ENCODE assay signal across 13 cellular contexts in genomic region chr1:235986869-235987268, GRCh38.
DNase-seq lines count a peak whose midpoint lies in the region; ATAC-seq and TF ChIP-seq lines count a peak whose summit lies in the region.
"Had no signal": no experiment of that assay in that cellular context is flagged by ENCODE, and none has a peak within 500 bp of the region (broad histone marks: within the 10 kb centered on the region; RNA-seq: fewer than 3 reads in every experiment).

No MANE protein-coding gene starts in this region.

- peaks cover 59% of the 10 kb centered on the region for H3K36me3 ChIP-seq in adipocyte (ENCODE audit: control insufficient read depth, insufficient read depth, low read length, severe bottlenecking)
- H3K36me3 ChIP-seq in brain microvascular endothelial cell (replicated peaks), result peaks cover 13% of the 10 kb centered on the region

- H3K4me3 Mint-ChIP-seq in activated T-helper 2 cell treated with anti-CD3 and anti-CD28 coated beads, Interferon-gamma antibody, Interleukin-2, Interleukin-4, amounts not matched to agents 10 μg/mL and 5 μg/mL and 100 μg/mL, durations not matched to agents 14 hours and 24 hours and 36 hours (ENCODE audit: low read depth), result no peak overlapping the region
- H3K4me3 Mint-ChIP-seq: CD4-positive, CD25-positive, alpha-beta regulatory T cell; stimulated activated naive CD8-positive, alpha-beta T cell treated with anti-CD3 and anti-CD28 coated beads, Interleukin-15, amount 100 ng/mL, for 72 hours had no signal

- peaks cover 84% of the 10 kb centered on the region for H3K4me1 ChIP-seq in adipocyte (ENCODE audit: control insufficient read depth, insufficient read depth, low read length)

- peaks cover 2% of the 10 kb centered on the region for H3K4me1 Mint-ChIP-seq in activated T-helper 2 cell treated with anti-CD3 and anti-CD28 coated beads, Interferon-gamma antibody, Interleukin-2, Interleukin-4, amounts not matched to agents 10 μg/mL and 5 μg/mL and 100 μg/mL, durations not matched to agents 14 hours and 24 hours and 36 hours (ENCODE audit: low read depth)
- H3K4me1 Mint-ChIP-seq: stimulated activated naive CD8-positive, alpha-beta T cell treated with anti-CD3 and anti-CD28 coated beads, Interleukin-15, amount 100 ng/mL, for 72 hours had no signal

- H3K9me3 Mint-ChIP-seq in activated T-helper 2 cell treated with anti-CD3 and anti-CD28 coated beads, Interferon-gamma antibody, Interleukin-2, Interleukin-4, amounts not matched to agents 10 μg/mL and 5 μg/mL and 100 μg/mL, durations not matched to agents 14 hours and 24 hours and 36 hours, result peaks cover 18% of the 10 kb centered on the region

- peaks cover 16% of the 10 kb centered on the region for H3K27me3 Mint-ChIP-seq in activated T-helper 2 cell treated with anti-CD3 and anti-CD28 coated beads, Interferon-gamma antibody, Interleukin-2, Interleukin-4, amounts not matched to agents 10 μg/mL and 5 μg/mL and 100 μg/mL, durations not matched to agents 14 hours and 24 hours and 36 hours (ENCODE audit: low read depth)

- no peaks in the 10 kb centered on the region for H3K27me3 ChIP-seq in adipocyte (replicated peaks; ENCODE audit: control insufficient read depth, insufficient read depth, low read length)
- no peaks in the 10 kb centered on the region for H3K27me3 ChIP-seq in brain microvascular endothelial cell (replicated peaks)

- H3K9me3 ChIP-seq in adipocyte (ENCODE audit: control insufficient read depth, low read length), result peaks cover 3% of the 10 kb centered on the region

- no peak for TF ChIP-seq CTCF in brain microvascular endothelial cell (IDR thresholded peaks at IDR 0.05; ENCODE audit: low read depth, low read length, missing control alignments)

- H3K4me3 ChIP-seq in adipocyte (ENCODE audit: low read length) (no peak overlapping the region), brain microvascular endothelial cell (ENCODE audit: low read depth, low read length) (no peak overlapping the region)
- H3K4me3 ChIP-seq: smooth muscle cell had no signal

- H3K36me3 Mint-ChIP-seq in activated T-helper 2 cell treated with anti-CD3 and anti-CD28 coated beads, Interferon-gamma antibody, Interleukin-2, Interleukin-4, amounts not matched to agents 10 μg/mL and 5 μg/mL and 100 μg/mL, durations not matched to agents 14 hours and 24 hours and 36 hours (ENCODE audit: low read depth), result peaks cover 7% of the 10 kb centered on the region

- intact Hi-C loops in activated T-helper 2 cell treated with anti-CD3 and anti-CD28 coated beads, Interferon-gamma antibody, Interleukin-2, Interleukin-4, amounts not matched to agents 10 μg/mL and 5 μg/mL and 100 μg/mL, durations not matched to agents 14 hours and 24 hours and 36 hours (cut with micrococcal nuclease), result no loop called here

- peak; percentile 66 for ATAC-seq in GM19438 (IDR thresholded peaks at IDR 0.05; ENCODE audit: low read depth, unreplicated experiment)
- peak; percentile 61 for ATAC-seq in HG02840 (IDR thresholded peaks at IDR 0.05; ENCODE audit: low FRiP score, unreplicated experiment)
- ATAC-seq: stimulated activated naive CD8-positive, alpha-beta T cell treated with anti-CD3 and anti-CD28 coated beads, Interleukin-15, amount 100 ng/mL, for 72 hours had no signal

- no peak overlapping the region for H3K27ac ChIP-seq in brain microvascular endothelial cell

- in situ Hi-C loops in brain microvascular endothelial cell (cut with HindIII; ENCODE audit: low pct_ligation_motif_present, low sequenced_read_pairs), result no loop called here

- H3K27ac Mint-ChIP-seq in activated T-helper 2 cell treated with anti-CD3 and anti-CD28 coated beads, Interferon-gamma antibody, Interleukin-2, Interleukin-4, amounts not matched to agents 10 μg/mL and 5 μg/mL and 100 μg/mL, durations not matched to agents 14 hours and 24 hours and 36 hours, result no peak overlapping the region
- H3K27ac Mint-ChIP-seq: CD4-positive, CD25-positive, alpha-beta regulatory T cell; stimulated activated naive CD8-positive, alpha-beta T cell treated with anti-CD3 and anti-CD28 coated beads, Interleukin-15, amount 100 ng/mL, for 72 hours had no signal

- DNase-seq in adipocyte (ENCODE audit: low read depth), result no peak
- DNase-seq in renal cortical epithelial cell (ENCODE audit: low read depth), result peak; percentile 71
- no peak for DNase-seq in NCI-H526 treated with DMSO at 0.1 percent for 48 hours (lab: John Stamatoyannopoulos, UW)
- no peak for DNase-seq in activated T-helper 2 cell treated with anti-CD3 and anti-CD28 coated beads, Interferon-gamma antibody, Interleukin-2, Interleukin-4, amounts not matched to agents 10 μg/mL and 5 μg/mL and 100 μg/mL, durations not matched to agents 14 hours and 24 hours and 36 hours (ENCODE audit: low spot score)
- DNase-seq in brain microvascular endothelial cell, result no peak
- DNase-seq: activated naive CD4-positive, alpha-beta T cell treated with Interleukin-2 at 50 U/mL for 16 hours; CD4-positive, CD25-positive, alpha-beta regulatory T cell; hippocampal formation; MM.1S; stimulated activated naive CD8-positive, alpha-beta T cell treated with anti-CD3 and anti-CD28 coated beads, Interleukin-15, amount 100 ng/mL, for 72 hours had no signal

- peak overlapping the region; percentile 14 for H3K9ac ChIP-seq in adipocyte (ENCODE audit: low read length)
